Comparison of ENCODE assay signal across 2 cellular contexts in the genomic region with DNA sequence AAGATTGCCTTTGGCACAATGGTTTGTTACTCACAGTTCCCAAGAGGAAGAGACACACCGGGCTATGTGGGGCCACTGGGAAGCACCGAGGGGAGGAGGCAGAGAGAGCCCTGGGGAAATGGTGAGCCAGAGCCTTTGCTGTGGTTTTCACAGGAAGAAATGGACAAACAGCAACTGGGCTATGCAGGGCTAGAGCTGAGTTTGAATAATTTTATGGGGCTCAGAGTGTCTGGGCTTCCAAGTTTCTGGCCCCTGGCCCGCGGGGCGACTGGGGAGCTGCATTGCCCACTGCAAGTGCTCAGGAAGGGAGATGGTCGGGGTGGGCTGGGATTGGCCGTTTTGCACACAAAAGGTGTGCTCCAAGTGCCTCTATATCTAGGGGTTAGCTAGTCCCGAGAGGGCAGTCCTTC.
TF ChIP-seq lines count a peak whose summit lies in the region.

No MANE protein-coding gene starts in this region.

TF ChIP-seq in HepG2, 621 proteins besides CTCF, POLR2A, EP300 and RAD21:
- TF ChIP-seq ZNF382 (CRISPR knock-in tag; IDR thresholded peaks at IDR 0.05; ENCODE audit: borderline replicate concordance), result no peak
- TF ChIP-seq SSRP1 (CRISPR knock-in tag; IDR thresholded peaks at IDR 0.05), result peak; percentile 7; the same call in 1 of the 2 replicates

TF ChIP-seq in SK-N-SH, 30 proteins besides CTCF, POLR2A, EP300 and RAD21:
- TF ChIP-seq RFX5 (IDR thresholded peaks at IDR 0.05; ENCODE audit: low read length), result no peak
- TF ChIP-seq FOSL2 (IDR thresholded peaks at IDR 0.05; ENCODE audit: borderline replicate concordance, low read depth), result no peak
- TF ChIP-seq EZH2phosphoT487 (IDR thresholded peaks at IDR 0.05; ENCODE audit: borderline replicate concordance, low read depth), result no peak
- no peak for TF ChIP-seq SIN3A (IDR thresholded peaks at IDR 0.05; ENCODE audit: borderline replicate concordance, low read depth, low read length)
- no peak for TF ChIP-seq ELF1 (IDR thresholded peaks at IDR 0.05)
- TF ChIP-seq MEF2A (IDR thresholded peaks at IDR 0.05; ENCODE audit: borderline replicate concordance, low read depth), result no peak
- TF ChIP-seq, protein P1, sequence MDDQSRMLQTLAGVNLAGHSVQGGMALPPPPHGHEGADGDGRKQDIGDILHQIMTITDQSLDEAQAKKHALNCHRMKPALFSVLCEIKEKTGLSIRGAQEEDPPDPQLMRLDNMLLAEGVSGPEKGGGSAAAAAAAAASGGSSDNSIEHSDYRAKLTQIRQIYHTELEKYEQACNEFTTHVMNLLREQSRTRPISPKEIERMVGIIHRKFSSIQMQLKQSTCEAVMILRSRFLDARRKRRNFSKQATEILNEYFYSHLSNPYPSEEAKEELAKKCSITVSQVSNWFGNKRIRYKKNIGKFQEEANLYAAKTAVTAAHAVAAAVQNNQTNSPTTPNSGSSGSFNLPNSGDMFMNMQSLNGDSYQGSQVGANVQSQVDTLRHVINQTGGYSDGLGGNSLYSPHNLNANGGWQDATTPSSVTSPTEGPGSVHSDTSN (IDR thresholded peaks at IDR 0.05), result no peak
- TF ChIP-seq SMC3 (IDR thresholded peaks at IDR 0.05; ENCODE audit: low read depth, low read length), result no peak
- no peak for TF ChIP-seq MXI1 (IDR thresholded peaks at IDR 0.05; ENCODE audit: low read depth, low read length)
- no peak for TF ChIP-seq RCOR1 (IDR thresholded peaks at IDR 0.05; ENCODE audit: low read length)
- no peak for TF ChIP-seq YY1 (IDR thresholded peaks at IDR 0.05; ENCODE audit: low read depth)
- TF ChIP-seq, protein P2, sequence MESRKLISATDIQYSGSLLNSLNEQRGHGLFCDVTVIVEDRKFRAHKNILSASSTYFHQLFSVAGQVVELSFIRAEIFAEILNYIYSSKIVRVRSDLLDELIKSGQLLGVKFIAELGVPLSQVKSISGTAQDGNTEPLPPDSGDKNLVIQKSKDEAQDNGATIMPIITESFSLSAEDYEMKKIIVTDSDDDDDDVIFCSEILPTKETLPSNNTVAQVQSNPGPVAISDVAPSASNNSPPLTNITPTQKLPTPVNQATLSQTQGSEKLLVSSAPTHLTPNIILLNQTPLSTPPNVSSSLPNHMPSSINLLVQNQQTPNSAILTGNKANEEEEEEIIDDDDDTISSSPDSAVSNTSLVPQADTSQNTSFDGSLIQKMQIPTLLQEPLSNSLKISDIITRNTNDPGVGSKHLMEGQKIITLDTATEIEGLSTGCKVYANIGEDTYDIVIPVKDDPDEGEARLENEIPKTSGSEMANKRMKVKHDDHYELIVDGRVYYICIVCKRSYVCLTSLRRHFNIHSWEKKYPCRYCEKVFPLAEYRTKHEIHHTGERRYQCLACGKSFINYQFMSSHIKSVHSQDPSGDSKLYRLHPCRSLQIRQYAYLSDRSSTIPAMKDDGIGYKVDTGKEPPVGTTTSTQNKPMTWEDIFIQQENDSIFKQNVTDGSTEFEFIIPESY (IDR thresholded peaks at IDR 0.05; ENCODE audit: borderline replicate concordance, low read depth), result no peak
